ENCODE assay signal across 25 cellular contexts in genomic region chr5:157594675-157595074, GRCh38. TPM values are rescaled to one million over a fixed set of nuclear protein-coding genes. Genes with fewer than 3 reads are reported as not detected.
DNase-seq lines count a peak whose midpoint lies in the region; ATAC-seq, FAIRE-seq and TF ChIP-seq lines count a peak whose summit lies in the region.
"Had no signal": no experiment of that assay in that cellular context is flagged by ENCODE, and none has a peak within 500 bp of the region (broad histone marks: within the 10 kb centered on the region; RNA-seq: fewer than 3 reads in every experiment).

No MANE protein-coding gene starts in this region.

- H3K79me2 ChIP-seq in OCI-LY7 (ENCODE audit: insufficient read depth, low read depth, low read length): no peaks in the 10 kb centered on the region
- H3K79me2 ChIP-seq: hepatocyte had no signal

- H3K4me3 ChIP-seq in CD4-positive, CD25-positive, alpha-beta regulatory T cell (ENCODE audit: low read depth, low read length): no peak overlapping the region
- no peak overlapping the region for H3K4me3 ChIP-seq in OCI-LY7 (ENCODE audit: low read depth, low read length, poor library complexity, severe bottlenecking)
- H3K4me3 ChIP-seq: coronary artery, esophagus squamous epithelium, gastrocnemius medialis, hepatocyte, skin epidermis, suprapubic skin had no signal

- no peak overlapping the region for H3K27ac ChIP-seq in CD4-positive, CD25-positive, alpha-beta regulatory T cell (ENCODE audit: insufficient read depth, low read length, poor library complexity, severe bottlenecking)
- peak overlapping the region; percentile 83 for H3K27ac ChIP-seq in OCI-LY7 (ENCODE audit: low read depth, low read length, poor library complexity, severe bottlenecking)
- H3K27ac ChIP-seq: coronary artery, esophagus squamous epithelium, gastrocnemius medialis, suprapubic skin had no signal

- no peaks in the 10 kb centered on the region for H3K27me3 Mint-ChIP-seq in activated T-cell treated with anti-CD3 and anti-CD28 coated beads, Interleukin-2, amount 50 U/mL, for 24 hours
- H3K27me3 Mint-ChIP-seq in CD4-positive, CD25-positive, alpha-beta regulatory T cell: peaks cover 5% of the 10 kb centered on the region
- H3K27me3 Mint-ChIP-seq in naive B cell: no peaks in the 10 kb centered on the region

- no peak for DNase-seq in activated T-cell treated with anti-CD3 and anti-CD28 coated beads, Interleukin-2, amount 50 U/mL, for 24 hours
- DNase-seq in activated T-cell treated with anti-CD3 and anti-CD28 coated beads, Interleukin-2, amount 50 U/mL, for 48 hours: no peak
- no peak for DNase-seq in CD4-positive, CD25-positive, alpha-beta regulatory T cell
- DNase-seq in OCI-LY7 (ENCODE audit: low spot score) (no peak), naive B cell (no peak), frontal cortex (ENCODE audit: low spot score in 2 of 2) (no peak), EL (no peak)
- no peak for DNase-seq in stimulated activated naive CD4-positive, alpha-beta T cell (lab: John Stamatoyannopoulos, UW)
- DNase-seq: activated effector memory CD4-positive, alpha-beta T cell treated with Interleukin-2 at 50 U/mL for 16 hours; amygdala; endodermal cell; esophagus squamous epithelium; gastrocnemius medialis; mesendoderm; naive thymus-derived CD4-positive, alpha-beta T cell; NCI-H1092; NCI-H2081; NCI-H345 had no signal

- FAIRE-seq in frontal cortex (lab: Jason Lieb, UNC): no peak
- FAIRE-seq: bronchial epithelial cell had no signal

- no peak for TF ChIP-seq CTCF in OCI-LY7 (conservative IDR thresholded peaks at IDR 0.05; ENCODE audit: low read length)

- POLR2A ChIA-PET in OCI-LY7 (lab: Charles Lee): interaction anchor here (0.6 to 8.5 kb wide), 14 partner anchors 8 to 306 kb away, joined by 3 to 111 read pairs (median 6); partner anchors contain the start of gene ADAM19

- peak overlapping the region; percentile 58; the same call in 1 of the 2 replicates for H2AFZ ChIP-seq in OCI-LY7 (ENCODE audit: low read length)
- H2AFZ ChIP-seq: hepatocyte had no signal

- no peaks in the 10 kb centered on the region for H3K9me2 ChIP-seq in OCI-LY7 (ENCODE audit: insufficient read depth, low read length)

- H3K9me3 ChIP-seq in CD4-positive, CD25-positive, alpha-beta regulatory T cell (ENCODE audit: control insufficient read depth in 2 of 2, low read length in 2 of 2): no peaks in the 10 kb centered on the region
- no peaks in the 10 kb centered on the region; the same call in 1 of the 2 replicates for H3K9me3 ChIP-seq in OCI-LY7 (ENCODE audit: low read length)
- H3K9me3 ChIP-seq: esophagus squamous epithelium, gastrocnemius medialis, suprapubic skin had no signal

- no peaks in the 10 kb centered on the region for H3K36me3 ChIP-seq in CD4-positive, CD25-positive, alpha-beta regulatory T cell (ENCODE audit: control insufficient read depth, insufficient read depth, low read length)
- H3K36me3 ChIP-seq in OCI-LY7 (ENCODE audit: insufficient read depth, low read length): no peaks in the 10 kb centered on the region
- H3K36me3 ChIP-seq: esophagus squamous epithelium, gastrocnemius medialis, suprapubic skin had no signal

- CTCF ChIA-PET in OCI-LY7 (lab: Charles Lee; ENCODE audit: unreplicated experiment): interaction anchor here (1.0 to 3.6 kb wide), 3 partner anchors 9 to 109 kb away, joined by 3 to 10 read pairs (median 6); no protein-coding TSS in a partner anchor

- BruUV-seq in OCI-LY7 (replicated peaks; lab: Mats Ljungman, UMichigan): no TSS peak

- intact Hi-C loops in OCI-LY7 (cut with micrococcal nuclease; ENCODE audit: unreplicated experiment): loop anchor here (5.0 to 10.0 kb wide), 2 partner anchors 107 to 1610 kb away; partner anchors contain the start of gene RNF145

- no peaks in the 10 kb centered on the region for H4K20me1 ChIP-seq in OCI-LY7 (ENCODE audit: insufficient read depth, low read length)

- peaks cover 80% of the 10 kb centered on the region for H3K4me1 Mint-ChIP-seq in activated T-cell treated with anti-CD3 and anti-CD28 coated beads, Interleukin-2, amount 50 U/mL, for 24 hours (ENCODE audit: low read depth)
- peaks cover 40 to 78% (median 62%) of the 10 kb centered on the region in 4 donors for H3K4me1 Mint-ChIP-seq in CD4-positive, CD25-positive, alpha-beta regulatory T cell
- peaks cover 56 to 91% (median 91%) of the 10 kb centered on the region in 3 donors for H3K4me1 Mint-ChIP-seq in naive B cell

- no peak for ATAC-seq in CD4-positive, CD25-positive, alpha-beta regulatory T cell (ENCODE audit: low read depth in 2 of 2)
- no peak for ATAC-seq in naive B cell (ENCODE audit: low read depth in 2 of 2)
- ATAC-seq: gastrocnemius medialis had no signal

- no peaks in the 10 kb centered on the region for H3K36me3 Mint-ChIP-seq in activated T-cell treated with anti-CD3 and anti-CD28 coated beads, Interleukin-2, amount 50 U/mL, for 24 hours (ENCODE audit: low read depth)
- peaks cover 6% of the 10 kb centered on the region for H3K36me3 Mint-ChIP-seq in CD4-positive, CD25-positive, alpha-beta regulatory T cell
- peaks cover 5 to 17% of the 10 kb centered on the region in 2 donors for H3K36me3 Mint-ChIP-seq in naive B cell

- no peaks in the 10 kb centered on the region for H3K27me3 ChIP-seq in CD4-positive, CD25-positive, alpha-beta regulatory T cell (ENCODE audit: control insufficient read depth, insufficient read depth, low read length)
- H3K27me3 ChIP-seq: esophagus squamous epithelium, gastrocnemius medialis, hepatocyte, suprapubic skin had no signal

- peak overlapping the region; percentile 64 for H3K27ac Mint-ChIP-seq in activated T-cell treated with anti-CD3 and anti-CD28 coated beads, Interleukin-2, amount 50 U/mL, for 24 hours
- peak overlapping the region; percentile 14 to 80 (median 22) for H3K27ac Mint-ChIP-seq in CD4-positive, CD25-positive, alpha-beta regulatory T cell
- peak overlapping the region; percentile 63 to 97 (median 92) for H3K27ac Mint-ChIP-seq in naive B cell
- H3K27ac Mint-ChIP-seq: endodermal cell had no signal

- H3K9me3 Mint-ChIP-seq in activated T-cell treated with anti-CD3 and anti-CD28 coated beads, Interleukin-2, amount 50 U/mL, for 24 hours: peaks cover 2% of the 10 kb centered on the region
- H3K9me3 Mint-ChIP-seq in CD4-positive, CD25-positive, alpha-beta regulatory T cell: peaks cover 0 to 3% (median 1%) of the 10 kb centered on the region in 7 donors
- H3K9me3 Mint-ChIP-seq in naive B cell: peaks cover 3 to 16% (median 9%) of the 10 kb centered on the region in 7 donors

- peaks cover 53% of the 10 kb centered on the region for H3K4me1 ChIP-seq in CD4-positive, CD25-positive, alpha-beta regulatory T cell (ENCODE audit: control insufficient read depth, insufficient read depth, low read length, poor library complexity, severe bottlenecking)
- peaks cover 80% of the 10 kb centered on the region for H3K4me1 ChIP-seq in OCI-LY7 (ENCODE audit: insufficient read depth, low read length, poor library complexity, severe bottlenecking)
- H3K4me1 ChIP-seq: suprapubic skin had no signal

- peak overlapping the region; percentile 91 for H3K4me2 ChIP-seq in OCI-LY7 (ENCODE audit: low read length)

- H3K4me3 Mint-ChIP-seq in activated T-cell treated with anti-CD3 and anti-CD28 coated beads, Interleukin-2, amount 50 U/mL, for 24 hours: peak overlapping the region; percentile 5
- no peak overlapping the region for H3K4me3 Mint-ChIP-seq in CD4-positive, CD25-positive, alpha-beta regulatory T cell
- H3K4me3 Mint-ChIP-seq in naive B cell: peak overlapping the region in 7 of 8 donors; percentile 30 to 82 (median 61)
- H3K4me3 Mint-ChIP-seq: endodermal cell had no signal

RNA-seq across cellular contexts. Expression of gene ADAM19, which starts 19.1 kb away (rescaled TPM):
- total RNA-seq in CD4-positive, CD25-positive, alpha-beta regulatory T cell: 113 TPM
- polyA plus RNA-seq in CD4-positive, CD25-positive, alpha-beta regulatory T cell: 10 to 100 TPM in 1 of 4 donors, 1 to 10 TPM in 3; 5.5 to 10.9 (median 7.5) TPM
- 19.0 and 24.2 TPM in 2 replicates for total RNA-seq in OCI-LY7 (2014; rRNA removed; shearing (Covaris generic))
- 78.3 and 103 TPM in 2 replicates for total RNA-seq in OCI-LY7 (2022)
- 10 to 100 TPM in 5 of 6 donors, 1 to 10 TPM in 1; 6.3 to 75.5 (median 43.4) TPM for polyA plus RNA-seq in naive B cell (ENCODE audit: low read depth in 6 of 6)
- total RNA-seq in frontal cortex: 12.6 TPM

RNA-seq across cellular contexts. Expression of gene SOX30, which starts 57.6 kb away (rescaled TPM):
- total RNA-seq in CD4-positive, CD25-positive, alpha-beta regulatory T cell: not detected
- polyA plus RNA-seq in CD4-positive, CD25-positive, alpha-beta regulatory T cell: under 1 TPM; 0.46 to 0.84 (median 0.56) TPM
- total RNA-seq in OCI-LY7 (2014; rRNA removed; shearing (Covaris generic)): 0.16 TPM in 1 of 2 replicates, not detected in the other
- total RNA-seq in OCI-LY7 (2022) (0.13 and 0.29 TPM in 2 replicates), frontal cortex (under 0.01 TPM)
- polyA plus RNA-seq in naive B cell (ENCODE audit: low read depth in 6 of 6): 1 to 10 TPM in 2 of 6 donors, under 1 TPM in 4; 0.42 to 1.1 (median 0.83) TPM
- total RNA-seq: bronchial epithelial cell, esophagus squamous epithelium, G401, gastrocnemius medialis, hepatocyte, osteocyte, suprapubic skin had no signal
- polyA plus RNA-seq: hepatocyte had no signal

Comparison
In these comparisons a context has a peak if more than half of its experiments do, and no peak if none do; other contexts are left out.
1. H3K27ac Mint-ChIP-seq: peak in every context shown above with its lines; median percentile 92 in naive B cell; 64 in activated T-cell treated with anti-CD3 and anti-CD28 coated beads, Interleukin-2, amount 50 U/mL, for 24 hours; 22 in CD4-positive, CD25-positive, alpha-beta regulatory T cell.
2. H3K4me3 Mint-ChIP-seq: peak in activated T-cell treated with anti-CD3 and anti-CD28 coated beads, Interleukin-2, amount 50 U/mL, for 24 hours (single experiment) and naive B cell (7 of 8); none in CD4-positive, CD25-positive, alpha-beta regulatory T cell (0 of 4).